8 cellular contexts compared by ENCODE assay signal in genomic region chr17:75665981-75666380, GRCh38. TPM values are rescaled to one million over a fixed set of nuclear protein-coding genes. Genes with fewer than 3 reads are reported as not detected.
A peak's percentile ranks its signal among the peaks of the same experiment; 100 is the strongest.
DNase-seq lines count a peak whose midpoint lies in the region; ATAC-seq and TF ChIP-seq lines count a peak whose summit lies in the region.
"Had no signal": no experiment of that assay in that cellular context is flagged by ENCODE, and none has a peak within 500 bp of the region (broad histone marks: within the 10 kb centered on the region; RNA-seq: fewer than 3 reads in every experiment).

No MANE protein-coding gene starts in this region.

- intact Hi-C loops in HCT116 (cut with micrococcal nuclease) (no loop called here), head of caudate nucleus (cut with DNase I) (no loop called here)

- no peak for TF ChIP-seq RAD21 in HCT116 (IDR thresholded peaks at IDR 0.05; ENCODE audit: low read depth)

- no peak for ATAC-seq in HCT116
- no peak for ATAC-seq in T-helper 17 cell

- H3K27me3 Mint-ChIP-seq in T-helper 17 cell: no peaks in the 10 kb centered on the region

- H3K79me2 ChIP-seq in HCT116 (ENCODE audit: insufficient read depth, low read length): peaks cover 58% of the 10 kb centered on the region

- H3K9ac ChIP-seq in HCT116 (ENCODE audit: low read length) (peak overlapping the region; percentile 89), skeletal muscle satellite cell (ENCODE audit: low read depth, low read length) (peak overlapping the region; percentile 95)

- no peak for DNase-seq in HCT116 (ENCODE audit: low read depth, low spot score)
- DNase-seq in T-helper 17 cell: no peak
- no peak for DNase-seq in foreskin fibroblast
- no peak for DNase-seq in KBM-7
- no peak for DNase-seq in CD1c-positive myeloid dendritic cell (ENCODE audit: extremely low spot score)
- no peak for DNase-seq in head of caudate nucleus
- DNase-seq: uterus had no signal

- no peak for TF ChIP-seq POLR2A in HCT116 (IDR thresholded peaks at IDR 0.05; ENCODE audit: borderline replicate concordance, extremely low read depth, insufficient read depth, insufficient read length)

- H3K27ac Mint-ChIP-seq in T-helper 17 cell: no peak overlapping the region

- H3K27me3 ChIP-seq in HCT116 (ENCODE audit: insufficient read depth, low read length): no peaks in the 10 kb centered on the region
- no peaks in the 10 kb centered on the region for H3K27me3 ChIP-seq in skeletal muscle satellite cell (ENCODE audit: control insufficient read depth, insufficient read depth, low read length)
- H3K27me3 ChIP-seq: uterus had no signal

- H3K4me1 ChIP-seq in HCT116 (ENCODE audit: control insufficient read depth in 1 of 2, insufficient read depth in 2 of 2, low read length in 2 of 2) (peaks cover 13 to 19% of the 10 kb centered on the region in 2 experiments; a peak in 3 of 4 replicates), skeletal muscle satellite cell (ENCODE audit: control insufficient read depth, insufficient read depth, low read length) (peaks cover 15% of the 10 kb centered on the region)

- H3K9me2 ChIP-seq in HCT116 (ENCODE audit: insufficient read depth): no peaks in the 10 kb centered on the region

- TF ChIP-seq CTCF in HCT116 (IDR thresholded peaks at IDR 0.05 in 2 of 3, conservative IDR thresholded peaks at IDR 0.05 in 1 of 3; ENCODE audit: borderline replicate concordance in 1 of 3, insufficient read depth in 1 of 3, low read depth in 2 of 3, low read length in 2 of 3) (no peak), foreskin fibroblast (IDR thresholded peaks at IDR 0.05; ENCODE audit: low read depth, low read length) (no peak)

- no TSS peak for BruUV-seq in HCT116 (replicated peaks; lab: Mats Ljungman, UMichigan)

- H3K4me1 Mint-ChIP-seq in T-helper 17 cell: peaks cover 6% of the 10 kb centered on the region

- H3K4me3 ChIP-seq in HCT116 (replicated peaks in 1 of 2; ENCODE audit: low read depth in 1 of 2, low read length in 2 of 2) (peak overlapping the region; percentile 79 to 83), foreskin fibroblast (ENCODE audit: low read depth in 1 of 2, low read length in 2 of 2) (peak overlapping the region; percentile 86 to 93), skeletal muscle satellite cell (ENCODE audit: low read length) (peak overlapping the region; percentile 98)

- peaks cover 9% of the 10 kb centered on the region for H3K36me3 Mint-ChIP-seq in T-helper 17 cell (ENCODE audit: low read depth)

- in situ Hi-C loops in KBM-7 (cut with MboI; ENCODE audit: low pct_unique_long_range_greater_than_20kb, low sequenced_read_pairs): no loop called here

- CTCF ChIA-PET in HCT116 (lab: Charles Lee): interaction anchor here (1.4 to 2.4 kb wide), 4 partner anchors 11 to 65 kb away, joined by 4 to 14 read pairs (median 8); partner anchors contain the start of gene SMIM5

- RAD21 ChIA-PET in HCT116 (lab: Charles Lee; ENCODE audit: low non-redundant PET in 1 of 2, low total read pairs in 2 of 2, uncharacterized antibody in 2 of 2, unreplicated experiment in 2 of 2): interaction anchor here in 1 of 2 experiments (1.3 kb wide), 1 partner anchor 82 kb away, joined by 3 read pairs; no protein-coding TSS in a partner anchor

- H3K27ac ChIP-seq in HCT116 (ENCODE audit: low read depth, low read length): no peak overlapping the region

- H3K36me3 ChIP-seq in HCT116 (ENCODE audit: control insufficient read depth in 1 of 2, insufficient read depth in 2 of 2, low read length in 2 of 2) (peaks cover 32 to 37% of the 10 kb centered on the region in 2 experiments), skeletal muscle satellite cell (ENCODE audit: insufficient read depth, low read length) (peaks cover 29% of the 10 kb centered on the region)
- H3K36me3 ChIP-seq: uterus had no signal

- POLR2A ChIA-PET in HCT116 (lab: Charles Lee): interaction anchor here (1.3 to 1.5 kb wide), 2 partner anchors 11 to 114 kb away, joined by 3 to 5 read pairs; a partner anchor contains a TSS

- H4K20me1 ChIP-seq in HCT116 (ENCODE audit: insufficient read depth): no peaks in the 10 kb centered on the region

- no peaks in the 10 kb centered on the region for H3K9me3 ChIP-seq in HCT116 (ENCODE audit: control insufficient read depth in 1 of 2, insufficient read depth in 1 of 2, low read depth in 1 of 2, low read length in 2 of 2)
- no peaks in the 10 kb centered on the region for H3K9me3 ChIP-seq in T-helper 17 cell (ENCODE audit: control insufficient read depth, low read length, poor library complexity, severe bottlenecking)
- no peaks in the 10 kb centered on the region for H3K9me3 ChIP-seq in skeletal muscle satellite cell (replicated peaks; ENCODE audit: low read length)
- H3K9me3 ChIP-seq: uterus had no signal

- peak overlapping the region; percentile 49 for H3K4me3 Mint-ChIP-seq in T-helper 17 cell

- H2AFZ ChIP-seq in HCT116 (ENCODE audit: low read depth, low read length, poor library complexity, severe bottlenecking): no peak overlapping the region

- H3K4me2 ChIP-seq in HCT116 (ENCODE audit: low read length) (peak overlapping the region; percentile 81), skeletal muscle satellite cell (ENCODE audit: low read length) (peak overlapping the region; percentile 87)

TF ChIP-seq in HCT116, 20 proteins besides CTCF, POLR2A, EP300 and RAD21:
- TF ChIP-seq EGR1 (IDR thresholded peaks at IDR 0.05; ENCODE audit: low read depth) (no peak), ZNF274 (IDR thresholded peaks at IDR 0.05; ENCODE audit: low read depth, low read length) (no peak), ZBTB33 (IDR thresholded peaks at IDR 0.05; ENCODE audit: extremely low read depth, insufficient replicate concordance, low read length) (no peak), ELF1 (IDR thresholded peaks at IDR 0.05; ENCODE audit: borderline replicate concordance, low read depth) (no peak), YY1 (IDR thresholded peaks at IDR 0.05; ENCODE audit: extremely low read depth, insufficient replicate concordance, low read depth, low read length) (no peak), FOSL1 (IDR thresholded peaks at IDR 0.05; ENCODE audit: low read depth) (no peak)

RNA-seq across cellular contexts. Expression of gene RECQL5, which starts 1.0 kb away (rescaled TPM):
- total RNA-seq in HCT116 (2021; ENCODE audit: unreplicated experiment) (83.3 TPM), T-helper 17 cell (10 to 100 TPM; 24.1 to 30.6 TPM)
- polyA plus RNA-seq in HCT116 (2012): 55.3 and 61.6 TPM in 2 replicates
- total RNA-seq in skeletal muscle satellite cell (2012; rRNA removed): 10.5 and 13.7 TPM in 2 replicates

RNA-seq across cellular contexts. Expression of gene SAP30BP, which starts 1.2 kb away (rescaled TPM):
- total RNA-seq in HCT116 (2021; ENCODE audit: unreplicated experiment) (149 TPM), T-helper 17 cell (100 to 1,000 TPM; 178 to 235 TPM)
- 107 and 111 TPM in 2 replicates for polyA plus RNA-seq in HCT116 (2012)
- 52.6 and 68.4 TPM in 2 replicates for total RNA-seq in skeletal muscle satellite cell (2012; rRNA removed)

RNA-seq across cellular contexts. Expression of gene SMIM5, which starts 32.7 kb away (rescaled TPM):
- total RNA-seq in HCT116 (2021; ENCODE audit: unreplicated experiment) (0.12 TPM), T-helper 17 cell (1 to 10 TPM in 1 of 2 donors, under 1 TPM in 1; 0.40 to 8.4 TPM)
- 0.79 and 1.0 TPM in 2 replicates for polyA plus RNA-seq in HCT116 (2012)
- total RNA-seq in skeletal muscle satellite cell (2012; rRNA removed): under 0.01 TPM in 1 of 2 replicates, not detected in the other

RNA-seq across cellular contexts. Expression of gene ITGB4, which starts 55.3 kb away (rescaled TPM):
- total RNA-seq in HCT116 (2021; ENCODE audit: unreplicated experiment) (568 TPM), T-helper 17 cell (under 1 TPM in 1 of 2 donors, not detected in 1; 0.72 TPM)
- polyA plus RNA-seq in HCT116 (2012): 727 and 809 TPM in 2 replicates
- not detected in 2 replicates for total RNA-seq in skeletal muscle satellite cell (2012; rRNA removed)
